7 cellular contexts compared by ENCODE assay signal in the genomic region with DNA sequence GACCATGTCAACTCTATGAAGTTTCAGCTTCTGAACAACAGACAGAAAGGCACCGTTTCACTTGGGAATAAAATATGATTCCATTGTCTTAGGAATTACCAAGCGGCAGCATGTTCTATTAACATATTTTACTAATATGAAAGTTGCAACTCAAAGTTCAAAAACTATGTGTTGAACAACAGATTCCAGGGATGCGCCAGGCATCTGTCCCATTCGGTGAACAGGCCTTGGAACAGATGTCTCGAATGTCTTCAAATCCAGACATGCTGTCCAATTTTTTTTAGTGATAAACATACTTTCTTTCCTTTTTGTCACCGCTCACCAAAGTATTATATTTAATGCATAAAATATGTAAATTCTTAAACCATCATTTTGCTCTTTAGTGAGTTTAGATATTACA.
"Had no signal": no experiment of that assay in that cellular context is flagged by ENCODE, and none has a peak within 500 bp of the region (broad histone marks: within the 10 kb centered on the region; RNA-seq: fewer than 3 reads in every experiment).

No MANE protein-coding gene starts in this region.

- H3K4me3 ChIP-seq: GM23338 had no signal

- H3K9me3 Mint-ChIP-seq: GM23338, H9 had no signal

- H3K4me1 Mint-ChIP-seq: IgD-negative memory B cell had no signal

- H3K27ac Mint-ChIP-seq: GM23338, H9, IgD-negative memory B cell had no signal

- H3K4me3 Mint-ChIP-seq: GM23338, H9, IgD-negative memory B cell had no signal

- H3K4me2 ChIP-seq: GM23338 had no signal

- H3K27ac ChIP-seq: HL-60 had no signal

- H3K36me3 Mint-ChIP-seq: IgD-negative memory B cell had no signal

- DNase-seq: H9, HCEC 1CT, KBM-7 had no signal

- H3K27me3 Mint-ChIP-seq: IgD-negative memory B cell had no signal

- H2AFZ ChIP-seq: GM23338 had no signal

- ATAC-seq: GM23338, HepG2 had no signal
